ENCODE assay signal across 1 cellular context in the genomic region with DNA sequence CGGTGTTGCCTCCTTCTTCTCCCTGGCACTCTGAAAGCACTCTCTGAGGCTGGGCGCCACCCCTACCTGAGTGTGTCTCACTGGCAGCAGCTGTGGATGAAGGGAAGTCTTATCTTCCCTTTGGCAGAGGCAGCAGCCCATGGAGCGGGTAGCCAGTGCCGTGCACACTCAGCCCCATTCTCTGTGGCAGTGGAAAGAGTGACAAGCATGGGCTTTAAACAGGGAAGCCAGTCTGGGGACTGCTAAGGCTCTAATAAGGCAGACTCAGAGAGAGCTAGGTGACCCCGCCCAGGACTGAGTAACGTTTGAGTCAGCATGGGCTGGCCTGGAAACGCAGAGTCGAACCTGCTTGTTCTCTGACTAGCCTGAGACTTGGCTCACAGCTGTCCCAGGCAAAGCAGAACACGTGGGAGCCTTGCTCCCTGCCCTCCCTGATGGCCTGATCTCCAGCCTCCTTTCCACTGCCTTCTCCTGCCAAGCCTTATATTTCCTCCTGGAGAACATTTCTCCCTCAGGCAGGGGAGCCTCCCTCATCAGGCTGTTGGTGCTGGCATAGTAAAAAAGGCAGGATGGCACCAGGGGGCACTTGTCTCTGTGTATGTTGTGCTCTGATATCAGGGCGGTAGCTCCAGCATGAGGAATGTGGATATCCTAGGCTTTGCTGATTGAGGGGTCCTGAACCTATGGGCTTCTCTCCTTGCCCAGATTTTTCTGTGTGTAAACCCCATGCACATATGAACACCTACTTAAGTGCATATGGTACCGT.
TF ChIP-seq lines count a peak whose summit lies in the region.

No MANE protein-coding gene starts in this region.

TF ChIP-seq in SK-N-SH, 30 proteins besides CTCF, POLR2A, EP300 and RAD21 (continued from another document):
- TF ChIP-seq, protein P1, sequence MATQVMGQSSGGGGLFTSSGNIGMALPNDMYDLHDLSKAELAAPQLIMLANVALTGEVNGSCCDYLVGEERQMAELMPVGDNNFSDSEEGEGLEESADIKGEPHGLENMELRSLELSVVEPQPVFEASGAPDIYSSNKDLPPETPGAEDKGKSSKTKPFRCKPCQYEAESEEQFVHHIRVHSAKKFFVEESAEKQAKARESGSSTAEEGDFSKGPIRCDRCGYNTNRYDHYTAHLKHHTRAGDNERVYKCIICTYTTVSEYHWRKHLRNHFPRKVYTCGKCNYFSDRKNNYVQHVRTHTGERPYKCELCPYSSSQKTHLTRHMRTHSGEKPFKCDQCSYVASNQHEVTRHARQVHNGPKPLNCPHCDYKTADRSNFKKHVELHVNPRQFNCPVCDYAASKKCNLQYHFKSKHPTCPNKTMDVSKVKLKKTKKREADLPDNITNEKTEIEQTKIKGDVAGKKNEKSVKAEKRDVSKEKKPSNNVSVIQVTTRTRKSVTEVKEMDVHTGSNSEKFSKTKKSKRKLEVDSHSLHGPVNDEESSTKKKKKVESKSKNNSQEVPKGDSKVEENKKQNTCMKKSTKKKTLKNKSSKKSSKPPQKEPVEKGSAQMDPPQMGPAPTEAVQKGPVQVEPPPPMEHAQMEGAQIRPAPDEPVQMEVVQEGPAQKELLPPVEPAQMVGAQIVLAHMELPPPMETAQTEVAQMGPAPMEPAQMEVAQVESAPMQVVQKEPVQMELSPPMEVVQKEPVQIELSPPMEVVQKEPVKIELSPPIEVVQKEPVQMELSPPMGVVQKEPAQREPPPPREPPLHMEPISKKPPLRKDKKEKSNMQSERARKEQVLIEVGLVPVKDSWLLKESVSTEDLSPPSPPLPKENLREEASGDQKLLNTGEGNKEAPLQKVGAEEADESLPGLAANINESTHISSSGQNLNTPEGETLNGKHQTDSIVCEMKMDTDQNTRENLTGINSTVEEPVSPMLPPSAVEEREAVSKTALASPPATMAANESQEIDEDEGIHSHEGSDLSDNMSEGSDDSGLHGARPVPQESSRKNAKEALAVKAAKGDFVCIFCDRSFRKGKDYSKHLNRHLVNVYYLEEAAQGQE (IDR thresholded peaks at IDR 0.05; ENCODE audit: low read depth, low read length): no peak
- TF ChIP-seq, protein P2, sequence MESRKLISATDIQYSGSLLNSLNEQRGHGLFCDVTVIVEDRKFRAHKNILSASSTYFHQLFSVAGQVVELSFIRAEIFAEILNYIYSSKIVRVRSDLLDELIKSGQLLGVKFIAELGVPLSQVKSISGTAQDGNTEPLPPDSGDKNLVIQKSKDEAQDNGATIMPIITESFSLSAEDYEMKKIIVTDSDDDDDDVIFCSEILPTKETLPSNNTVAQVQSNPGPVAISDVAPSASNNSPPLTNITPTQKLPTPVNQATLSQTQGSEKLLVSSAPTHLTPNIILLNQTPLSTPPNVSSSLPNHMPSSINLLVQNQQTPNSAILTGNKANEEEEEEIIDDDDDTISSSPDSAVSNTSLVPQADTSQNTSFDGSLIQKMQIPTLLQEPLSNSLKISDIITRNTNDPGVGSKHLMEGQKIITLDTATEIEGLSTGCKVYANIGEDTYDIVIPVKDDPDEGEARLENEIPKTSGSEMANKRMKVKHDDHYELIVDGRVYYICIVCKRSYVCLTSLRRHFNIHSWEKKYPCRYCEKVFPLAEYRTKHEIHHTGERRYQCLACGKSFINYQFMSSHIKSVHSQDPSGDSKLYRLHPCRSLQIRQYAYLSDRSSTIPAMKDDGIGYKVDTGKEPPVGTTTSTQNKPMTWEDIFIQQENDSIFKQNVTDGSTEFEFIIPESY (IDR thresholded peaks at IDR 0.05; ENCODE audit: borderline replicate concordance, low read depth): no peak
